In genomic region chr5:14900661-14901461, GRCh38 we compare ENCODE assay signal across 12 cellular contexts. TPM values are rescaled to one million over a fixed set of nuclear protein-coding genes. Genes with fewer than 3 reads are reported as not detected.
DNase-seq lines count a peak whose midpoint lies in the region; TF ChIP-seq lines count a peak whose summit lies in the region.
"Had no signal": no experiment of that assay in that cellular context is flagged by ENCODE, and none has a peak within 500 bp of the region (broad histone marks: within the 10 kb centered on the region; RNA-seq: fewer than 3 reads in every experiment).

No MANE protein-coding gene starts in this region.

- no peaks in the 10 kb centered on the region for H3K36me3 Mint-ChIP-seq in nephron (ENCODE audit: low read depth)

- intact Hi-C loops in prostate gland (cut with DNase I), result no loop called here

- WGBS in prostate gland, result 54% methylated on average over 9 of the region's 9 CpGs

- no peaks in the 10 kb centered on the region for H3K9me3 ChIP-seq in SJSA1 (replicated peaks)
- H3K9me3 ChIP-seq in prostate gland, result no peaks in the 10 kb centered on the region

- H3K9me3 Mint-ChIP-seq in nephron, result no peaks in the 10 kb centered on the region

- H3K4me3 ChIP-seq in ACC112 (ENCODE audit: low read depth, low read length) (0 out of 2 replicates have a peak overlapping the region, but pooled peaks have one; percentile 0), SJSA1 (no peak overlapping the region), fibroblast of pulmonary artery (replicated peaks; ENCODE audit: low read depth, low read length) (no peak overlapping the region), prostate gland (no peak overlapping the region)
- H3K4me3 ChIP-seq: SK-N-MC had no signal

- peaks cover 10% of the 10 kb centered on the region for H3K4me1 Mint-ChIP-seq in nephron

- peak overlapping the region; percentile 77 to 82 (median 79) for H3K27ac Mint-ChIP-seq in nephron

- no peaks in the 10 kb centered on the region for H3K27me3 ChIP-seq in ACC112 (ENCODE audit: insufficient read depth, low read length)
- no peaks in the 10 kb centered on the region for H3K27me3 ChIP-seq in SJSA1 (replicated peaks)
- no peaks in the 10 kb centered on the region for H3K27me3 ChIP-seq in prostate gland (replicated peaks; ENCODE audit: insufficient read depth)

- TF ChIP-seq CTCF in fibroblast of pulmonary artery (IDR thresholded peaks at IDR 0.05; ENCODE audit: low read length, missing control alignments), result no peak
- no peak for TF ChIP-seq CTCF in nephron (IDR thresholded peaks at IDR 0.05; ENCODE audit: unreplicated experiment in 3 of 3)
- TF ChIP-seq CTCF in prostate gland (IDR thresholded peaks at IDR 0.05), result no peak

- DNase-seq in SJSA1 (ENCODE audit: low read depth in 1 of 2, low spot score in 2 of 2) (peak; percentile 57 to 79), fibroblast of pulmonary artery (ENCODE audit: low read depth) (peak; percentile 81), NCI-H2227 (lab: John Stamatoyannopoulos, UW; ENCODE audit: unreplicated experiment) (no peak), occipital lobe (lab: John Stamatoyannopoulos, UW) (no peak), prostate gland (ENCODE audit: low spot score) (no peak), NCI-H82 (lab: John Stamatoyannopoulos, UW) (no peak)
- DNase-seq: activated CD4-positive, alpha-beta T cell treated with anti-CD3 and anti-CD28 coated beads, Interleukin-2, amount 50 U/mL, for 4 hours; foreskin melanocyte; stimulated activated CD4-positive, alpha-beta T cell treated with anti-CD3 and anti-CD28 coated beads, Interleukin-2, amount 100 ng/mL, for 48 hours had no signal

- no peaks in the 10 kb centered on the region for H3K79me2 ChIP-seq in ACC112 (ENCODE audit: control insufficient read depth, insufficient read depth, low read length, unreplicated experiment)

- peaks cover 4% of the 10 kb centered on the region for H3K27me3 Mint-ChIP-seq in nephron (ENCODE audit: low read depth)

- H3K27ac ChIP-seq in ACC112 (ENCODE audit: low read depth, low read length) (peak overlapping the region; percentile 75), SJSA1 (peak overlapping the region; percentile 82), prostate gland (no peak overlapping the region)
- H3K27ac ChIP-seq: SK-N-MC had no signal

- no peak overlapping the region for H3K4me3 Mint-ChIP-seq in nephron

- H3K36me3 ChIP-seq in ACC112 (ENCODE audit: insufficient read depth, low read length), result no peaks in the 10 kb centered on the region
- H3K36me3 ChIP-seq in SJSA1, result no peaks in the 10 kb centered on the region
- no peaks in the 10 kb centered on the region for H3K36me3 ChIP-seq in prostate gland

- TF ChIP-seq POLR2A in prostate gland (IDR thresholded peaks at IDR 0.05), result no peak

- H2AFZ ChIP-seq in ACC112 (ENCODE audit: low read length, unreplicated experiment), result peak overlapping the region; percentile 77

- H3K4me1 ChIP-seq in ACC112 (ENCODE audit: control insufficient read depth, insufficient read depth, low read length, unreplicated experiment), result peaks cover 15% of the 10 kb centered on the region
- peaks cover 28% of the 10 kb centered on the region for H3K4me1 ChIP-seq in SJSA1 (replicated peaks)
- H3K4me1 ChIP-seq in prostate gland (replicated peaks), result no peaks in the 10 kb centered on the region

RNA-seq across cellular contexts. Expression of gene ANKH, which starts 29.3 kb away (rescaled TPM):
- total RNA-seq in SJSA1 (2014; rRNA removed; shearing (Covaris generic)), result 13.8 and 17.7 TPM in 2 replicates
- total RNA-seq in occipital lobe, result 174 TPM
- 100 to 1,000 TPM in 1 of 2 donors, 10 to 100 TPM in 1; 76.5 to 106 TPM for total RNA-seq in prostate gland

Comparison
In these comparisons a context has a peak if more than half of its experiments do, and no peak if none do; other contexts are left out.
1. H3K27ac ChIP-seq: peak in ACC112 (single experiment) and SJSA1 (single experiment); none in prostate gland (0 of 2).
2. DNase-seq: peak in SJSA1 (2 of 2) and fibroblast of pulmonary artery (single experiment); none in NCI-H2227 (single experiment), occipital lobe (single experiment), prostate gland (single experiment) and NCI-H82 (single experiment).